ENCODE assay signal across 8 cellular contexts in genomic region chr2:143936758-143937562, GRCh38.
DNase-seq lines count a peak whose midpoint lies in the region; ATAC-seq and TF ChIP-seq lines count a peak whose summit lies in the region.

No MANE protein-coding gene starts in this region.

- peaks cover 7% of the 10 kb centered on the region for H3K4me1 Mint-ChIP-seq in central memory CD8-positive, alpha-beta T cell

- no peak overlapping the region for H3K27ac Mint-ChIP-seq in central memory CD8-positive, alpha-beta T cell (ENCODE audit: low read depth)

- CTCF ChIA-PET in RWPE1 (lab: Yijun Ruan, JAX) = interaction anchor here (0.7 kb wide), 1 partner anchor 196 kb away, joined by 4 read pairs; no protein-coding TSS in a partner anchor

- ATAC-seq in HG02970 (IDR thresholded peaks at IDR 0.05; ENCODE audit: low FRiP score, unreplicated experiment) = peak; percentile 60
- ATAC-seq in central memory CD8-positive, alpha-beta T cell (replicated peaks; ENCODE audit: extremely low read depth, poor library complexity, severe bottlenecking) = peak; percentile 19
- peak; percentile 31 for ATAC-seq in left colon

- H3K27me3 Mint-ChIP-seq in central memory CD8-positive, alpha-beta T cell = peaks cover 46% of the 10 kb centered on the region

- intact Hi-C loops in left colon (cut with DNase I, micrococcal nuclease) = no loop called here

- no peak overlapping the region for H3K27ac ChIP-seq in RWPE1

- TF ChIP-seq CTCF in RWPE1 (conservative IDR thresholded peaks at IDR 0.05; ENCODE audit: low read depth) = no peak

- no peaks in the 10 kb centered on the region for H3K9me3 Mint-ChIP-seq in central memory CD8-positive, alpha-beta T cell

- peaks cover 2% of the 10 kb centered on the region for H3K36me3 Mint-ChIP-seq in central memory CD8-positive, alpha-beta T cell (ENCODE audit: insufficient read depth)

- POLR2A ChIA-PET in RWPE1 (lab: Yijun Ruan, JAX; ENCODE audit: low non-redundant PET) = no interaction called here

- peak overlapping the region; percentile 67 for H3K4me3 Mint-ChIP-seq in central memory CD8-positive, alpha-beta T cell

- DNase-seq in activated T-cell treated with anti-CD3 and anti-CD28 coated beads for 4 hours (peak; percentile 16), RWPE1 (ENCODE audit: low spot score) (peak; percentile 13), left colon (peak in 1 of 2 donors; percentile 10), ureter (ENCODE audit: low spot score) (no peak)
- DNase-seq in activated T-cell treated with anti-CD3 and anti-CD28 coated beads, Interleukin-2, amount 50 U/mL, for 1 hour = no peak
- no peak for DNase-seq in central memory CD8-positive, alpha-beta T cell (ENCODE audit: low spot score in 2 of 2)
- DNase-seq in stimulated activated CD4-positive, alpha-beta T cell treated with anti-CD3 and anti-CD28 coated beads, Interleukin-2, amount 100 ng/mL, for 48 hours = peak; percentile 7 to 19

Comparison
In these comparisons a context has a peak if more than half of its experiments do, and no peak if none do; other contexts are left out.
1. DNase-seq: peak in activated T-cell treated with anti-CD3 and anti-CD28 coated beads for 4 hours (single experiment), RWPE1 (single experiment) and stimulated activated CD4-positive, alpha-beta T cell treated with anti-CD3 and anti-CD28 coated beads, Interleukin-2, amount 100 ng/mL, for 48 hours (2 of 2); none in activated T-cell treated with anti-CD3 and anti-CD28 coated beads, Interleukin-2, amount 50 U/mL, for 1 hour (single experiment), central memory CD8-positive, alpha-beta T cell (0 of 2) and ureter (single experiment).
2. Peak in every context shown above with its lines, with median percentiles within 50 percentile points of each other: ATAC-seq.